ENCODE assay signal across 20 cellular contexts in genomic region chr3:100777271-100777670, GRCh38.
DNase-seq lines count a peak whose midpoint lies in the region; ATAC-seq, FAIRE-seq and TF ChIP-seq lines count a peak whose summit lies in the region.
"Had no signal": no experiment of that assay in that cellular context is flagged by ENCODE, and none has a peak within 500 bp of the region (broad histone marks: within the 10 kb centered on the region; RNA-seq: fewer than 3 reads in every experiment).

No MANE protein-coding gene starts in this region.

- peaks cover 2% of the 10 kb centered on the region for H3K9me3 ChIP-seq in trophoblast cell (ENCODE audit: insufficient read depth, low read depth, low read length)
- no peaks in the 10 kb centered on the region for H3K9me3 ChIP-seq in HepG2 (ENCODE audit: low read length)
- H3K9me3 ChIP-seq: ascending aorta, suprapubic skin, vagina had no signal

- no peak overlapping the region for H2BK120ac ChIP-seq in trophoblast cell (ENCODE audit: insufficient read depth, low read length, poor library complexity)

- no peak overlapping the region for H4K91ac ChIP-seq in trophoblast cell (ENCODE audit: low read depth, low read length)

- no peaks in the 10 kb centered on the region for H3K79me1 ChIP-seq in trophoblast cell (ENCODE audit: low read length)

- no peak overlapping the region for H3K18ac ChIP-seq in trophoblast cell (ENCODE audit: low read length)

- H3K9ac ChIP-seq in trophoblast cell (ENCODE audit: low read length) = no peak overlapping the region
- no peak overlapping the region for H3K9ac ChIP-seq in HepG2 (ENCODE audit: insufficient read depth, low read depth, low read length)

- H2BK12ac ChIP-seq in trophoblast cell (ENCODE audit: low read length) = no peak overlapping the region

- TF ChIP-seq EP300 in HepG2 (IDR thresholded peaks at IDR 0.05; ENCODE audit: low read depth in 2 of 2, low read length in 2 of 2) (no peak), HepG2 (CRISPR knock-in tag; IDR thresholded peaks at IDR 0.05; ENCODE audit: borderline replicate concordance) (no peak)

- H3K4ac ChIP-seq in trophoblast cell (ENCODE audit: low read depth, low read length) = no peak overlapping the region

- DNase-seq in AG20443 (ENCODE audit: low spot score) = peak; percentile 51
- DNase-seq in M059J (ENCODE audit: low read depth) = peak; percentile 62
- peak; percentile 22 for DNase-seq in epithelial cell of prostate (ENCODE audit: low read depth, low spot score)
- peak; percentile 4 to 71 for DNase-seq in trophoblast cell
- DNase-seq in stimulated activated CD8-positive, alpha-beta memory T cell treated with anti-CD3 and anti-CD28 coated beads, Interleukin-4, amount 100 ng/mL, for 48 hours = no peak
- no peak for DNase-seq in NCI-H748 treated with DMSO at 0.1 percent for 48 hours (lab: John Stamatoyannopoulos, UW)
- no peak for DNase-seq in frontal cortex (ENCODE audit: low spot score in 2 of 2)
- DNase-seq in HepG2 (ENCODE audit: low spot score) = no peak
- DNase-seq: CD8-positive, alpha-beta memory T cell; effector memory CD4-positive, alpha-beta T cell; hippocampal formation; kidney; MM.1S; occipital lobe; SIG-M5 had no signal

- H3K14ac ChIP-seq in trophoblast cell (ENCODE audit: low read length) = no peak overlapping the region

- no peak for ATAC-seq in HepG2

- H3K27me3 ChIP-seq in trophoblast cell (ENCODE audit: insufficient read depth, low read length) (no peaks in the 10 kb centered on the region), HepG2 (ENCODE audit: control insufficient read depth in 1 of 2, insufficient read depth in 2 of 2, low read length in 2 of 2) (no peaks in the 10 kb centered on the region)
- H3K27me3 ChIP-seq: ascending aorta, suprapubic skin, vagina had no signal

- POLR2A ChIA-PET in HepG2 (lab: Yijun Ruan, JAX) = no interaction called here

- no peak overlapping the region for H4K12ac ChIP-seq in trophoblast cell (ENCODE audit: low read depth, low read length)

- H4K8ac ChIP-seq in trophoblast cell (ENCODE audit: low read depth, low read length) = no peak overlapping the region

- H2AFZ ChIP-seq in trophoblast cell (ENCODE audit: insufficient read depth, low read length, poor library complexity) = no peak overlapping the region
- H2AFZ ChIP-seq in HepG2 (ENCODE audit: low read length) = no peak overlapping the region

- H3K36me3 ChIP-seq in trophoblast cell (ENCODE audit: control insufficient read depth in 1 of 2, insufficient read depth in 2 of 2, low read length in 2 of 2) = no peaks in the 10 kb centered on the region
- no peaks in the 10 kb centered on the region for H3K36me3 ChIP-seq in HepG2 (replicated peaks in 1 of 2; ENCODE audit: control insufficient read depth in 1 of 2, insufficient read depth in 2 of 2, low read length in 2 of 2)

- in situ Hi-C loops in HepG2 (cut with HindIII; ENCODE audit: extremely low pct_ligation_motif_present, low pct_unique_long_range_greater_than_20kb) = no loop called here

- FAIRE-seq in frontal cortex (lab: Jason Lieb, UNC) = no peak
- no peak for FAIRE-seq in HepG2 (lab: Jason Lieb, UNC)
- FAIRE-seq: GM12892, H1, kidney had no signal

- no peak for TF ChIP-seq POLR2A in HepG2 (IDR thresholded peaks at IDR 0.05; ENCODE audit: insufficient read depth in 1 of 2, low read depth in 2 of 2, low read length in 2 of 2)

- intact Hi-C loops in HepG2 (cut with micrococcal nuclease; ENCODE audit: unreplicated experiment) = no loop called here

- H2AK5ac ChIP-seq in trophoblast cell (ENCODE audit: low read length) = no peak overlapping the region

- no TSS peak for BruUV-seq in HepG2 (replicated peaks; lab: Mats Ljungman, UMichigan)

- H3K4me2 ChIP-seq in trophoblast cell (ENCODE audit: low read length) (no peak overlapping the region), HepG2 (ENCODE audit: low read depth, low read length) (no peak overlapping the region)

- H3K27ac ChIP-seq in epithelial cell of prostate = peak overlapping the region; percentile 12
- no peak overlapping the region for H3K27ac ChIP-seq in trophoblast cell (ENCODE audit: low read depth, low read length)
- no peak overlapping the region for H3K27ac ChIP-seq in HepG2 (ENCODE audit: extremely low read length, insufficient read depth, low read length)
- H3K27ac ChIP-seq: ascending aorta, suprapubic skin, vagina had no signal

- H3K4me1 ChIP-seq in trophoblast cell (ENCODE audit: control insufficient read depth in 1 of 2, insufficient read depth in 2 of 2, low read length in 2 of 2) (no peaks in the 10 kb centered on the region), HepG2 (ENCODE audit: insufficient read depth, low read length) (no peaks in the 10 kb centered on the region)
- H3K4me1 ChIP-seq: ascending aorta, suprapubic skin, vagina had no signal

- no peaks in the 10 kb centered on the region for H4K20me1 ChIP-seq in HepG2 (ENCODE audit: insufficient read depth, low read length)

- no peak overlapping the region for H3K23ac ChIP-seq in trophoblast cell (ENCODE audit: low read length)

- no peak for TF ChIP-seq RAD21 in HepG2 (CRISPR knock-in tag; IDR thresholded peaks at IDR 0.05)

- H3K4me3 ChIP-seq in trophoblast cell (ENCODE audit: low read depth, low read length) = no peak overlapping the region
- no peak overlapping the region for H3K4me3 ChIP-seq in HepG2 (replicated peaks in 1 of 3; ENCODE audit: insufficient read depth in 1 of 3, low read depth in 2 of 3, low read length in 3 of 3)
- H3K4me3 ChIP-seq: ascending aorta, suprapubic skin, vagina had no signal

- no peak overlapping the region for H2BK5ac ChIP-seq in trophoblast cell (ENCODE audit: low read depth, low read length, poor library complexity)

- no peak for TF ChIP-seq CTCF in HepG2 (CRISPR knock-in tag; IDR thresholded peaks at IDR 0.05)

- H3K79me2 ChIP-seq in trophoblast cell (ENCODE audit: control insufficient read depth, insufficient read depth, low read length, poor library complexity) = no peaks in the 10 kb centered on the region
- H3K79me2 ChIP-seq in HepG2 (ENCODE audit: insufficient read depth, low read length) = no peaks in the 10 kb centered on the region

- CTCF ChIA-PET in HepG2 (lab: Yijun Ruan, JAX; ENCODE audit: low intra/inter-chr PET ratio, low total read pairs) = no interaction called here

TF ChIP-seq in HepG2, 621 proteins besides CTCF, POLR2A, EP300 and RAD21:
- TF ChIP-seq HOXA7 (CRISPR knock-in tag; IDR thresholded peaks at IDR 0.05) (no peak), ZMYM4 (CRISPR knock-in tag; IDR thresholded peaks at IDR 0.05) (no peak), ZNF441 (CRISPR knock-in tag; IDR thresholded peaks at IDR 0.05; ENCODE audit: borderline replicate concordance) (no peak), ZNF24 (IDR thresholded peaks at IDR 0.05) (no peak), ZNF460 (CRISPR knock-in tag; IDR thresholded peaks at IDR 0.05; ENCODE audit: borderline replicate concordance) (no peak), CEBPZ (IDR thresholded peaks at IDR 0.05; ENCODE audit: low read length) (no peak), HNRNPUL1 (IDR thresholded peaks at IDR 0.05; ENCODE audit: low read depth, low read length) (no peak), ZNF891 (CRISPR knock-in tag; IDR thresholded peaks at IDR 0.05) (no peak), ZNF451 (CRISPR knock-in tag; IDR thresholded peaks at IDR 0.05) (no peak), GZF1 (CRISPR knock-in tag; IDR thresholded peaks at IDR 0.05) (no peak), ZNF253 (CRISPR knock-in tag; IDR thresholded peaks at IDR 0.05; ENCODE audit: borderline replicate concordance) (no peak), MBD4 (IDR thresholded peaks at IDR 0.05; ENCODE audit: borderline replicate concordance, low read length) (no peak), BCL6 (CRISPR knock-in tag; IDR thresholded peaks at IDR 0.05) (no peak)

Comparison
In these comparisons a context has a peak if more than half of its experiments do, and no peak if none do; other contexts are left out.
1. DNase-seq: peak in AG20443 (single experiment), M059J (single experiment), epithelial cell of prostate (single experiment) and trophoblast cell (2 of 2); none in stimulated activated CD8-positive, alpha-beta memory T cell treated with anti-CD3 and anti-CD28 coated beads, Interleukin-4, amount 100 ng/mL, for 48 hours (single experiment), NCI-H748 treated with DMSO at 0.1 percent for 48 hours (single experiment), frontal cortex (0 of 2) and HepG2 (single experiment).